Comparison of ENCODE assay signal across 15 cellular contexts in the genomic region with DNA sequence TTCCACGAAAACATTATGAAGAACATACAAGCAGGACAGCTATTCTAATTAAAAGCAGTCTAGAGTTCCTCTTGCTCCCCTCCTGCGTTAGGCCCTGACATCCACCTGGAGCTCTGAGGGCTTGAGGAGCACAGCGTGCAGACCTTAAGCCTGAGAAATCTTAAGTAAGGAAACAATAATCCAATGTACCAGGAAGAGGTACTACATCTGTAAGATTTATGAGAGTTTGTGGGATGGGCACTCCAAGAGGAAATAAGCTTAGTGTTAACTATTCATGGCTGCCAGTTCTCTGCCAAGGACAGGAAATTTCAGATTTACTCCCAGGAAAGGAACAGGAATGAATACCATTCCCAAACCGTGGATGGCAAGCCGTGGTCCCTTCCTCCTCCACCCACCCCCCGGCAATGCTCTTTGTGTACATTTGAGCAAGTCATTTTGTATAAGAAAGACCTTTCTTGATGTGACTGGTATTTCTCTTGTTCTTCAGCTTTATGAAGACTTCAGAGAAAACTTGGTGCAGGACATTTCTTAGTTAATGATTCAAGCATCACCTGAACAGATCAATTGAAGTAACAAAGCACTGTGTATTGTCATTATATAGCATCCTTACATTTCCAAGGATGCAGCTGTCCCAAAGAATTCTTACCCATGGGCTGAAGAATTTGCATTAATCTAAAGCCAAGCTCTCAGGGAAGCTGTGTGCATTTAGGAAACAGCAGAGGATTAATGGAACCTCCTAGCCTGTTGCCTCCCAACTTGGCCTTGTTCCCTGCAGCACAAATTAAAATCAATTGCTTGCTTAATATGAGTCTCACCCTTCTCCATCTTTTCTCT. TPM values are rescaled to one million over a fixed set of nuclear protein-coding genes. Genes with fewer than 3 reads are reported as not detected.
A peak's percentile ranks its signal among the peaks of the same experiment; 100 is the strongest.
DNase-seq lines count a peak whose midpoint lies in the region; ATAC-seq and TF ChIP-seq lines count a peak whose summit lies in the region.
"Had no signal": no experiment of that assay in that cellular context is flagged by ENCODE, and none has a peak within 500 bp of the region (broad histone marks: within the 10 kb centered on the region; RNA-seq: fewer than 3 reads in every experiment).

No MANE protein-coding gene starts in this region.

- H3K4me2 ChIP-seq in hepatocyte: peak overlapping the region; percentile 24

- H3K36me3 Mint-ChIP-seq in nephron progenitor cell (ENCODE audit: low read depth): peaks cover 12% of the 10 kb centered on the region
- H3K36me3 Mint-ChIP-seq in CD8-positive, alpha-beta memory T cell: no peaks in the 10 kb centered on the region
- H3K36me3 Mint-ChIP-seq: natural killer cell treated with Interleukin-12 subunit alpha and Interleukin-12 subunit beta and Interleukin-15 and Interleukin-18, amount 100 ng/mL, for 72 hours had no signal

- H3K9me3 ChIP-seq in hepatocyte (ENCODE audit: low read depth): no peaks in the 10 kb centered on the region
- no peaks in the 10 kb centered on the region for H3K9me3 ChIP-seq in CD8-positive, alpha-beta memory T cell (ENCODE audit: low read length)
- H3K9me3 ChIP-seq: gastrocnemius medialis, sigmoid colon had no signal

- peaks cover 1% of the 10 kb centered on the region for H3K79me2 ChIP-seq in hepatocyte

- TF ChIP-seq CTCF in 22Rv1 (IDR thresholded peaks at IDR 0.05) (no peak), hepatocyte (IDR thresholded peaks at IDR 0.05; ENCODE audit: poor library complexity) (no peak), nephron progenitor cell (IDR thresholded peaks at IDR 0.05) (no peak)

- CTCF ChIA-PET in CD8-positive, alpha-beta memory T cell (lab: Charles Lee): interaction anchor here (1.6 to 2.4 kb wide), 2 partner anchors 13 to 106 kb away, joined by 4 to 10 read pairs; no protein-coding TSS in a partner anchor

- no peak overlapping the region for H2AFZ ChIP-seq in hepatocyte

- no peaks in the 10 kb centered on the region for H3K36me3 ChIP-seq in hepatocyte (replicated peaks; ENCODE audit: insufficient read depth, low read depth)
- no peaks in the 10 kb centered on the region for H3K36me3 ChIP-seq in CD8-positive, alpha-beta memory T cell (ENCODE audit: insufficient read depth, low read length)
- H3K36me3 ChIP-seq: gastrocnemius medialis had no signal

- peak overlapping the region; percentile 84 for H3K27ac Mint-ChIP-seq in nephron progenitor cell
- peak overlapping the region in 2 of 8 donors; percentile 17 to 28 for H3K27ac Mint-ChIP-seq in CD8-positive, alpha-beta memory T cell
- H3K27ac Mint-ChIP-seq: activated CD8-positive, alpha-beta T cell treated with anti-CD3 and anti-CD28 coated beads for 36 hours; natural killer cell treated with Interleukin-12 subunit alpha and Interleukin-12 subunit beta and Interleukin-15 and Interleukin-18, amount 100 ng/mL, for 72 hours; stimulated activated naive CD8-positive, alpha-beta T cell treated with anti-CD3 and anti-CD28 coated beads, Interleukin-15, amount 100 ng/mL, for 72 hours had no signal

- H3K27ac ChIP-seq in 22Rv1 (peak overlapping the region; percentile 94), hepatocyte (peak overlapping the region; percentile 87)
- H3K27ac ChIP-seq in CD8-positive, alpha-beta memory T cell (ENCODE audit: low read depth, low read length): no peak overlapping the region

- H3K4me1 Mint-ChIP-seq in nephron progenitor cell: peaks cover 40% of the 10 kb centered on the region
- peaks cover 5 to 9% (median 8%) of the 10 kb centered on the region in 3 donors for H3K4me1 Mint-ChIP-seq in CD8-positive, alpha-beta memory T cell

- ATAC-seq in HG03571 (IDR thresholded peaks at IDR 0.05; ENCODE audit: unreplicated experiment): no peak
- ATAC-seq: activated CD8-positive, alpha-beta T cell treated with anti-CD3 and anti-CD28 coated beads for 36 hours; gastrocnemius medialis; natural killer cell treated with Interleukin-12 subunit alpha and Interleukin-12 subunit beta and Interleukin-15 and Interleukin-18, amount 100 ng/mL, for 72 hours; stimulated activated naive CD8-positive, alpha-beta T cell treated with anti-CD3 and anti-CD28 coated beads, Interleukin-15, amount 100 ng/mL, for 72 hours had no signal

- no peaks in the 10 kb centered on the region for H3K9me3 Mint-ChIP-seq in nephron progenitor cell
- no peaks in the 10 kb centered on the region for H3K9me3 Mint-ChIP-seq in CD8-positive, alpha-beta memory T cell
- H3K9me3 Mint-ChIP-seq: activated CD8-positive, alpha-beta T cell treated with anti-CD3 and anti-CD28 coated beads for 36 hours; natural killer cell treated with Interleukin-12 subunit alpha and Interleukin-12 subunit beta and Interleukin-15 and Interleukin-18, amount 100 ng/mL, for 72 hours; stimulated activated naive CD8-positive, alpha-beta T cell treated with anti-CD3 and anti-CD28 coated beads, Interleukin-15, amount 100 ng/mL, for 72 hours had no signal

- 55% methylated on average over 6 of the region's 6 CpGs for WGBS in hepatocyte (ENCODE audit: low lambda C conversion rate, missing lambda C conversion rate)

- H3K27me3 Mint-ChIP-seq in nephron progenitor cell (ENCODE audit: low read depth, poor library complexity): peaks cover 2% of the 10 kb centered on the region
- H3K27me3 Mint-ChIP-seq in CD8-positive, alpha-beta memory T cell: no peaks in the 10 kb centered on the region
- H3K27me3 Mint-ChIP-seq: activated CD8-positive, alpha-beta T cell treated with anti-CD3 and anti-CD28 coated beads for 36 hours; stimulated activated naive CD8-positive, alpha-beta T cell treated with anti-CD3 and anti-CD28 coated beads, Interleukin-15, amount 100 ng/mL, for 72 hours had no signal

- no peaks in the 10 kb centered on the region for H3K27me3 ChIP-seq in hepatocyte
- no peaks in the 10 kb centered on the region for H3K27me3 ChIP-seq in CD8-positive, alpha-beta memory T cell (ENCODE audit: insufficient read depth, low read length, poor library complexity, severe bottlenecking)
- H3K27me3 ChIP-seq: gastrocnemius medialis, sigmoid colon had no signal

- H4K20me1 ChIP-seq in hepatocyte (ENCODE audit: insufficient read depth, poor library complexity, severe bottlenecking): no peaks in the 10 kb centered on the region

- DNase-seq in LoVo (ENCODE audit: low spot score): peak; percentile 56
- no peak for DNase-seq in hepatocyte (ENCODE audit: low spot score)
- no peak for DNase-seq in nephron progenitor cell
- DNase-seq in NCI-H69 (lab: John Stamatoyannopoulos, UW): no peak
- DNase-seq in CD8-positive, alpha-beta memory T cell: no peak
- DNase-seq in GM03348 (ENCODE audit: low spot score): no peak
- DNase-seq: activated CD8-positive, alpha-beta T cell treated with anti-CD3 and anti-CD28 coated beads for 36 hours; activated effector memory CD4-positive, alpha-beta T cell treated with Interleukin-2 at 50 U/mL for 16 hours; DMS53; gastrocnemius medialis; sigmoid colon; stimulated activated naive CD8-positive, alpha-beta T cell treated with anti-CD3 and anti-CD28 coated beads, Interleukin-15, amount 100 ng/mL, for 72 hours had no signal

- POLR2A ChIA-PET in CD8-positive, alpha-beta memory T cell (lab: Charles Lee): no interaction called here

- H3K4me3 Mint-ChIP-seq in nephron progenitor cell: no peak overlapping the region
- no peak overlapping the region for H3K4me3 Mint-ChIP-seq in CD8-positive, alpha-beta memory T cell
- H3K4me3 Mint-ChIP-seq: activated CD8-positive, alpha-beta T cell treated with anti-CD3 and anti-CD28 coated beads for 36 hours; natural killer cell treated with Interleukin-12 subunit alpha and Interleukin-12 subunit beta and Interleukin-15 and Interleukin-18, amount 100 ng/mL, for 72 hours; stimulated activated naive CD8-positive, alpha-beta T cell treated with anti-CD3 and anti-CD28 coated beads, Interleukin-15, amount 100 ng/mL, for 72 hours had no signal

- peaks cover 29% of the 10 kb centered on the region for H3K4me1 ChIP-seq in hepatocyte (ENCODE audit: insufficient read depth)
- peaks cover 10% of the 10 kb centered on the region for H3K4me1 ChIP-seq in CD8-positive, alpha-beta memory T cell (ENCODE audit: insufficient read depth, low read length)

- H3K9me2 ChIP-seq in hepatocyte (replicated peaks; ENCODE audit: insufficient read depth): no peaks in the 10 kb centered on the region

- H3K4me3 ChIP-seq in hepatocyte: no peak overlapping the region
- no peak overlapping the region for H3K4me3 ChIP-seq in CD8-positive, alpha-beta memory T cell (ENCODE audit: low read length)
- H3K4me3 ChIP-seq: gastrocnemius medialis, sigmoid colon had no signal

RNA-seq across cellular contexts. Expression of gene VILL, which starts 28.7 kb away (rescaled TPM):
- 47.0 and 47.4 TPM in 2 replicates for total RNA-seq in hepatocyte
- polyA plus RNA-seq in hepatocyte: 39.3 and 39.7 TPM in 2 replicates
- total RNA-seq in CD8-positive, alpha-beta memory T cell: 10 to 100 TPM; 14.7 to 15.8 TPM
- polyA plus RNA-seq in CD8-positive, alpha-beta memory T cell: 16.8 TPM
